Comparison of ENCODE assay signal across 10 cellular contexts in the genomic region with DNA sequence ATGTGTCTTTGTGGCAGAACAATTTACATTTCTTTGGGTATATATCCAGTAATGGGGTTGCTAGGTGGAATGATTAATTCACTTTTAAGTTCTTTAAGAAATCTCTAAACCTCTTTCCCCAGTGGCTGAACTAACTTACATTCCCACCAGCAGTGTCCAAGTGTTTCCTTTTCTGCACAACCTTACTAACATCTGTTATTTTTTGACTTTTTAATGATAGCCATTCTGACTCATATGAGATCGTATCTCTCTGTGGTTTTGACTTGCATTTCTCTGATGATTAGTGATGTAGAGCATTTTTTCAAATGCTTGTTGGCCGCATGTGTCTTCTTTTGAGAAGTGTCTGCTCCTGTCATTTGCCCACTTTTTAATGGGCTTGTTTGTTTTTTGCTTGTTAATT. TPM values are rescaled to one million over a fixed set of nuclear protein-coding genes. Genes with fewer than 3 reads are reported as not detected.
DNase-seq lines count a peak whose midpoint lies in the region; ATAC-seq and TF ChIP-seq lines count a peak whose summit lies in the region.
"Had no signal": no experiment of that assay in that cellular context is flagged by ENCODE, and none has a peak within 500 bp of the region (broad histone marks: within the 10 kb centered on the region; RNA-seq: fewer than 3 reads in every experiment).

No MANE protein-coding gene starts in this region.

- 41 to 60% (median 53%) methylated on average over 2 of the region's 2 CpGs for WGBS in adrenal gland, 4 donors

- intact Hi-C loops in adrenal gland (cut with DNase I): no loop called here

- ATAC-seq in DND-41 (ENCODE audit: insufficient read depth, low read depth) (peak; percentile 44; the same call in 2 of the 3 replicates), GM21447 (IDR thresholded peaks at IDR 0.05; ENCODE audit: unreplicated experiment) (peak; percentile 66), HG03565 (IDR thresholded peaks at IDR 0.05; ENCODE audit: unreplicated experiment) (peak; percentile 75)
- ATAC-seq in effector memory CD8-positive, alpha-beta T cell (replicated peaks): peak; percentile 19

- peaks cover 6 to 14% of the 10 kb centered on the region in 2 donors for H3K4me1 Mint-ChIP-seq in effector memory CD8-positive, alpha-beta T cell (ENCODE audit: low read depth in 2 of 2)

- no peak overlapping the region for H3K4me3 ChIP-seq in DND-41 (ENCODE audit: low read depth in 1 of 2, low read length in 2 of 2)
- no peak overlapping the region for H3K4me3 ChIP-seq in Karpas-422 (ENCODE audit: low read length)
- no peak overlapping the region for H3K4me3 ChIP-seq in adrenal gland

- H3K27me3 Mint-ChIP-seq in effector memory CD8-positive, alpha-beta T cell: peaks cover 0 to 6% of the 10 kb centered on the region in 2 donors

- H3K27me3 ChIP-seq in DND-41 (ENCODE audit: insufficient read depth, low read length, poor library complexity) (no peaks in the 10 kb centered on the region), Karpas-422 (ENCODE audit: low read length) (no peaks in the 10 kb centered on the region), adrenal gland (no peaks in the 10 kb centered on the region)

- peaks cover 0 to 4% of the 10 kb centered on the region in 2 donors for H3K9me3 Mint-ChIP-seq in effector memory CD8-positive, alpha-beta T cell

- H3K9me2 ChIP-seq in Karpas-422 (replicated peaks; ENCODE audit: insufficient read depth, low read length): no peaks in the 10 kb centered on the region

- H3K36me3 ChIP-seq in DND-41 (ENCODE audit: insufficient read depth, low read length) (peaks cover 11% of the 10 kb centered on the region), Karpas-422 (ENCODE audit: insufficient read depth, low read length) (no peaks in the 10 kb centered on the region; the same call in 1 of the 2 replicates), adrenal gland (replicated peaks in 1 of 2) (no peaks in the 10 kb centered on the region)

- no peaks in the 10 kb centered on the region; the same call in 1 of the 2 replicates for H4K20me1 ChIP-seq in DND-41 (ENCODE audit: insufficient read depth, low read length)
- H4K20me1 ChIP-seq in Karpas-422 (ENCODE audit: insufficient read depth, low read depth, low read length): no peaks in the 10 kb centered on the region

- no peak for TF ChIP-seq POLR2A in adrenal gland (IDR thresholded peaks at IDR 0.05)

- H2AFZ ChIP-seq in DND-41 (ENCODE audit: low read depth, low read length): no peak overlapping the region; the same call in 1 of the 2 replicates
- H2AFZ ChIP-seq in Karpas-422 (ENCODE audit: low read length): no peak overlapping the region

- H3K27ac Mint-ChIP-seq in effector memory CD8-positive, alpha-beta T cell: no peak overlapping the region
- H3K27ac Mint-ChIP-seq: activated T-helper 1 cell treated with anti-CD3 and anti-CD28 coated beads, Interleukin-12 subunit alpha, Interleukin-12 subunit beta, Interleukin-2, Interleukin-4 antibody, amounts not matched to agents 30 ng/mL and 10 ng/mL and 1 ng/mL, durations not matched to agents 14 hours and 24 hours and 36 hours had no signal

- TF ChIP-seq CTCF in DND-41 (IDR thresholded peaks at IDR 0.05; ENCODE audit: borderline replicate concordance, extremely low read depth, low read length, poor library complexity, severe bottlenecking): no peak
- no peak for TF ChIP-seq CTCF in adrenal gland (IDR thresholded peaks at IDR 0.05)

- no peak overlapping the region for H3K27ac ChIP-seq in DND-41 (ENCODE audit: low read length)
- H3K27ac ChIP-seq in Karpas-422 (ENCODE audit: low read length): no peak overlapping the region
- no peak overlapping the region for H3K27ac ChIP-seq in adrenal gland

- DNase-seq in DND-41: no peak
- DNase-seq in effector memory CD8-positive, alpha-beta T cell: no peak
- DNase-seq in Karpas-422: no peak
- DNase-seq in adrenal gland: no peak
- DNase-seq in activated effector memory CD4-positive, alpha-beta T cell treated with Interleukin-2 at 50 U/mL for 16 hours: no peak
- no peak for DNase-seq in activated CD8-positive, alpha-beta memory T cell treated with anti-CD3 and anti-CD28 coated beads, Interleukin-2, amount 50 U/mL, for 4 hours

- no peaks in the 10 kb centered on the region for H3K9me3 ChIP-seq in DND-41 (ENCODE audit: insufficient read depth, low read length, severe bottlenecking)
- H3K9me3 ChIP-seq in Karpas-422 (ENCODE audit: low read length): peaks cover 4% of the 10 kb centered on the region
- peaks cover 0 to 5% (median 0%) of the 10 kb centered on the region in 3 donors for H3K9me3 ChIP-seq in adrenal gland (replicated peaks in 1 of 3)

- H3K4me3 Mint-ChIP-seq in effector memory CD8-positive, alpha-beta T cell: no peak overlapping the region
- H3K4me3 Mint-ChIP-seq: activated T-helper 1 cell treated with anti-CD3 and anti-CD28 coated beads, Interleukin-12 subunit alpha, Interleukin-12 subunit beta, Interleukin-2, Interleukin-4 antibody, amounts not matched to agents 30 ng/mL and 10 ng/mL and 1 ng/mL, durations not matched to agents 14 hours and 24 hours and 36 hours had no signal

- no peak overlapping the region for H3K4me2 ChIP-seq in DND-41 (ENCODE audit: insufficient read depth, low read length)
- no peak overlapping the region for H3K4me2 ChIP-seq in Karpas-422 (ENCODE audit: low read depth, low read length, poor library complexity, severe bottlenecking)

- H3K9ac ChIP-seq in DND-41 (ENCODE audit: low read depth, low read length) (no peak overlapping the region), Karpas-422 (ENCODE audit: low read length) (no peak overlapping the region)

- peaks cover 5% of the 10 kb centered on the region for H3K36me3 Mint-ChIP-seq in effector memory CD8-positive, alpha-beta T cell (ENCODE audit: insufficient read depth)

- no peaks in the 10 kb centered on the region for H3K4me1 ChIP-seq in DND-41 (ENCODE audit: insufficient read depth, low read length)
- peaks cover 10% of the 10 kb centered on the region for H3K4me1 ChIP-seq in Karpas-422 (ENCODE audit: low read length)
- no peaks in the 10 kb centered on the region for H3K4me1 ChIP-seq in adrenal gland (replicated peaks in 1 of 2)

- no peaks in the 10 kb centered on the region for H3K79me2 ChIP-seq in DND-41 (ENCODE audit: insufficient read depth, low read length)
- no peaks in the 10 kb centered on the region for H3K79me2 ChIP-seq in Karpas-422 (ENCODE audit: low read length)

RNA-seq across cellular contexts. Expression of gene PTH2R, which starts 43.1 kb away (rescaled TPM):
- 0.22 TPM in 1 of 2 replicates, not detected in the other for total RNA-seq in Karpas-422 (2014; rRNA removed; shearing (Covaris generic); ENCODE audit: low replicate concordance)
- total RNA-seq in adrenal gland: under 1 TPM in 6 of 8 donors, not detected in 2; 0.12 to 0.80 (median 0.25) TPM
- polyA plus RNA-seq in adrenal gland: under 1 TPM; 0.11 to 0.84 (median 0.48) TPM
- total RNA-seq: NCI-H460 had no signal

Comparison
In these comparisons a context has a peak if more than half of its experiments do, and no peak if none do; other contexts are left out.
1. ATAC-seq: peak in every context shown above with its lines; median percentile 75 in HG03565; 66 in GM21447; 44 in DND-41; 19 in effector memory CD8-positive, alpha-beta T cell.